8 cellular contexts compared by ENCODE assay signal in the genomic region with DNA sequence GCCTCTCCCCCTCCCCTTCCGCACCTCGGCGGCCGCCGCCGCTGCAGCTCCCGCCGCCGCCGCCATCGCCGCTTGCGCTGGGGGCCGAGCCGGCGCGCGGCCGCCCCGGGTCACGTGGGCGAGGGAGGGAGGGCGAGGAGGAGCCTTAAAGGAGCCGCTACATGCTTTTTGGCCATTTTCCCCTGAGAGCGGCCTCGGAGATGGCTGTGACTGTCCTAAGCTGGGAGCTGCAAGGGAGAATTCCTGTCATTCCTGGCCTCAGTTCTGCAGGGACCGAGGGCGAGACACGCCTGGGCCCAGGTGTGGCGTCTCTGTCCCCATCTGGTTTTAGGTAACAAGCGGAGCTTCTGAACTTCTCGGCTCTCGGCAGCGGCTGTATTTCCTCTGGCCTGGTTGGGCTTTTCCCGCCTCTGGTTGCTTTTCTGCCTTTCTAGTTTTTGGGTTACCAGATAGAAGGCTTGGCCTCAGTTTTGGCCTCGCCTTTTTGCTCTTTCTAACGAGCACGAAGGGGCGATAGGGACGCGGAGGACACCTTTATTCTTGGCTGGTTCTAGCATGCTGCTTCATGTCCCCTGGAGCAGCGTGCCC. TPM values are rescaled to one million over a fixed set of nuclear protein-coding genes. Genes with fewer than 3 reads are reported as not detected.
DNase-seq lines count a peak whose midpoint lies in the region; ATAC-seq and TF ChIP-seq lines count a peak whose summit lies in the region.

A gene (minus strand): TSS at position 87 of the 588 bp plus-strand sequence. CDS start 21 bp downstream, at position 66.

- no peaks in the 10 kb centered on the region for H3K9me3 ChIP-seq in DND-41 (ENCODE audit: insufficient read depth, low read length, severe bottlenecking)
- H3K9me3 ChIP-seq in HCT116 (ENCODE audit: control insufficient read depth in 1 of 2, insufficient read depth in 1 of 2, low read depth in 1 of 2, low read length in 2 of 2), result no peaks in the 10 kb centered on the region
- H3K9me3 ChIP-seq in heart left ventricle, result no peaks in the 10 kb centered on the region

- intact Hi-C loops in HCT116 (cut with micrococcal nuclease), result loop anchor here (5.0 kb wide), 1 partner anchor 230 kb away; a partner anchor contains a TSS
- intact Hi-C loops in heart left ventricle (cut with DNase I), result loop anchor here in 4 of 10 donors (5.0 kb wide), 3 partner anchors 55 to 60 kb away; a partner anchor contains a TSS
- intact Hi-C loops in posterior vena cava (cut with DNase I), result no loop called here

- DNase-seq in DND-41 (peak; percentile 89), HCT116 (ENCODE audit: low read depth, low spot score) (peak; percentile 46), NCI-H1417 treated with DMSO at 0.1 percent for 48 hours (lab: John Stamatoyannopoulos, UW) (peak; percentile 5), T-cell (peak; percentile 69 to 92 (median 82)), heart left ventricle (peak; percentile 83 to 90 (median 88)), posterior vena cava (ENCODE audit: low spot score) (peak; percentile 96), type B pancreatic cell (ENCODE audit: extremely low spot score, unreplicated experiment) (peak; percentile 88)

- peak; percentile 49 for TF ChIP-seq POLR2A in HCT116 (IDR thresholded peaks at IDR 0.05; ENCODE audit: borderline replicate concordance, extremely low read depth, insufficient read depth, insufficient read length)
- TF ChIP-seq POLR2A in heart left ventricle (IDR thresholded peaks at IDR 0.05), result peak in 1 of 2 donors; percentile 67

- peak within 1 kb of the TSS; percentile 95 to 99 (median 96) for H3K4me3 Mint-ChIP-seq in T-cell
- H3K4me3 Mint-ChIP-seq in type B pancreatic cell, result peak within 1 kb of the TSS; percentile 95

- H3K4me1 Mint-ChIP-seq in T-cell (peaks cover 36 to 39% (median 37%) of the 10 kb centered on the region in 3 donors), type B pancreatic cell (ENCODE audit: unreplicated experiment) (peaks cover 12% of the 10 kb centered on the region)

- H2AFZ ChIP-seq in DND-41 (ENCODE audit: low read depth, low read length) (peak within 1 kb of the TSS; percentile 78), HCT116 (ENCODE audit: low read depth, low read length, poor library complexity, severe bottlenecking) (peak within 1 kb of the TSS; percentile 46)

- H3K27ac Mint-ChIP-seq in T-cell, result peak within 1 kb of the TSS; percentile 95 to 97
- peak within 1 kb of the TSS; percentile 92 for H3K27ac Mint-ChIP-seq in type B pancreatic cell

- H3K36me3 Mint-ChIP-seq in T-cell, result peaks cover 10% of the 10 kb centered on the region
- peaks cover 3% of the 10 kb centered on the region for H3K36me3 Mint-ChIP-seq in type B pancreatic cell

- H3K4me1 ChIP-seq in DND-41 (ENCODE audit: insufficient read depth, low read length), result peaks cover 50% of the 10 kb centered on the region
- H3K4me1 ChIP-seq in HCT116 (ENCODE audit: control insufficient read depth in 1 of 2, insufficient read depth in 2 of 2, low read length in 2 of 2), result peaks cover 12 to 29% of the 10 kb centered on the region in 2 experiments
- H3K4me1 ChIP-seq in heart left ventricle, result peaks cover 0 to 39% (median 21%) of the 10 kb centered on the region in 12 donors

- TF ChIP-seq RAD21 in HCT116 (IDR thresholded peaks at IDR 0.05; ENCODE audit: low read depth), result no peak

- TSS peak; percentile 91 for BruUV-seq in HCT116 (replicated peaks; lab: Mats Ljungman, UMichigan)

- H3K79me2 ChIP-seq in DND-41 (ENCODE audit: insufficient read depth, low read length), result peaks cover 63% of the 10 kb centered on the region
- H3K79me2 ChIP-seq in HCT116 (ENCODE audit: insufficient read depth, low read length), result peaks cover 18% of the 10 kb centered on the region; the same call in 1 of the 2 replicates

- peaks cover 48% of the 10 kb centered on the region for H3K36me3 ChIP-seq in DND-41 (ENCODE audit: insufficient read depth, low read length)
- peaks cover 5 to 24% of the 10 kb centered on the region in 2 experiments for H3K36me3 ChIP-seq in HCT116 (ENCODE audit: control insufficient read depth in 1 of 2, insufficient read depth in 2 of 2, low read length in 2 of 2)
- H3K36me3 ChIP-seq in heart left ventricle, result peaks cover 0 to 34% (median 29%) of the 10 kb centered on the region in 9 donors

- RAD21 ChIA-PET in HCT116 (lab: Charles Lee; ENCODE audit: low non-redundant PET in 1 of 2, low total read pairs in 2 of 2, uncharacterized antibody in 2 of 2, unreplicated experiment in 2 of 2), result interaction anchor here in 1 of 2 experiments (1.0 kb wide), 1 partner anchor 55 kb away, joined by 4 read pairs; no protein-coding TSS in a partner anchor

- ATAC-seq in DND-41 (ENCODE audit: insufficient read depth, low read depth) (peak; percentile 63), HCT116 (peak; percentile 50), T-cell (replicated peaks in 1 of 4) (peak; percentile 58 to 68 (median 61)), heart left ventricle (peak; percentile 69 to 83 (median 70))

- WGBS in adipose tissue, 3 donors, result 0% methylated on average over 19 to 42 of the region's 42 CpGs
- 0 to 2% (median 0%) methylated on average over 15 to 42 of the region's 42 CpGs for WGBS in heart left ventricle, 4 donors

- peaks cover 3% of the 10 kb centered on the region; the same call in 1 of the 2 replicates for H4K20me1 ChIP-seq in DND-41 (ENCODE audit: insufficient read depth, low read length)
- no peaks in the 10 kb centered on the region for H4K20me1 ChIP-seq in HCT116 (ENCODE audit: insufficient read depth)

- no peaks in the 10 kb centered on the region for H3K9me2 ChIP-seq in HCT116 (ENCODE audit: insufficient read depth)

- CTCF ChIA-PET in HCT116 (lab: Charles Lee), result interaction anchor here (0.7 to 1.5 kb wide), 7 partner anchors 9 to 128 kb away, joined by 3 to 5 read pairs (median 3); a partner anchor contains a TSS
- CTCF ChIA-PET in T-cell (lab: Charles Lee), result interaction anchor here in 1 of 2 donors (0.5 to 1.9 kb wide), 6 partner anchors 10 to 172 kb away, joined by 3 to 7 read pairs (median 6); a partner anchor contains a TSS

- H3K27me3 ChIP-seq in DND-41 (ENCODE audit: insufficient read depth, low read length, poor library complexity), result no peaks in the 10 kb centered on the region
- H3K27me3 ChIP-seq in HCT116 (ENCODE audit: insufficient read depth, low read length), result no peaks in the 10 kb centered on the region
- H3K27me3 ChIP-seq in heart left ventricle, result no peaks in the 10 kb centered on the region

- H3K4me3 ChIP-seq in DND-41 (ENCODE audit: low read depth in 1 of 2, low read length in 2 of 2) (peak within 1 kb of the TSS; percentile 71 to 78), HCT116 (replicated peaks in 1 of 2; ENCODE audit: low read depth in 1 of 2, low read length in 2 of 2) (peak within 1 kb of the TSS; percentile 82 to 98), heart left ventricle (peak within 1 kb of the TSS; percentile 70 to 99 (median 82))

- H3K9ac ChIP-seq in DND-41 (ENCODE audit: low read depth, low read length) (peak within 1 kb of the TSS; percentile 79), HCT116 (ENCODE audit: low read length) (peak within 1 kb of the TSS; percentile 93)

- H3K27me3 Mint-ChIP-seq in T-cell (no peaks in the 10 kb centered on the region), type B pancreatic cell (no peaks in the 10 kb centered on the region)

- H3K4me2 ChIP-seq in DND-41 (ENCODE audit: insufficient read depth, low read length), result peak within 1 kb of the TSS; percentile 88
- H3K4me2 ChIP-seq in HCT116 (ENCODE audit: low read length), result peak within 1 kb of the TSS; percentile 95

- H3K9me3 Mint-ChIP-seq in T-cell (no peaks in the 10 kb centered on the region), type B pancreatic cell (no peaks in the 10 kb centered on the region)

- H3K27ac ChIP-seq in DND-41 (ENCODE audit: low read length), result peak within 1 kb of the TSS; percentile 85
- H3K27ac ChIP-seq in HCT116 (ENCODE audit: low read depth, low read length), result peak within 1 kb of the TSS; percentile 76
- H3K27ac ChIP-seq in adipose tissue (ENCODE audit: low read depth, low read length), result peak within 1 kb of the TSS; percentile 46
- peak within 1 kb of the TSS; percentile 28 to 89 (median 82) for H3K27ac ChIP-seq in heart left ventricle

- TF ChIP-seq CTCF in DND-41 (IDR thresholded peaks at IDR 0.05; ENCODE audit: borderline replicate concordance, extremely low read depth, low read length, poor library complexity, severe bottlenecking) (peak; percentile 23), HCT116 (IDR thresholded peaks at IDR 0.05 in 2 of 3, conservative IDR thresholded peaks at IDR 0.05 in 1 of 3; ENCODE audit: borderline replicate concordance in 1 of 3, insufficient read depth in 1 of 3, low read depth in 2 of 3, low read length in 2 of 3) (no peak), heart left ventricle (IDR thresholded peaks at IDR 0.05) (peak in 1 of 12 donors; percentile 27), type B pancreatic cell (conservative IDR thresholded peaks at IDR 0.05) (no peak)

- POLR2A ChIA-PET in HCT116 (lab: Charles Lee) (interaction anchor here (1.0 to 1.7 kb wide), 5 partner anchors 34 to 240 kb away, joined by 3 to 7 read pairs (median 3); a partner anchor contains a TSS), T-cell (lab: Charles Lee) (interaction anchor here (0.6 to 1.3 kb wide), 8 partner anchors 9 to 1549 kb away, joined by 3 to 8 read pairs (median 5); a partner anchor contains a TSS)

TF ChIP-seq in HCT116, 20 proteins besides CTCF, POLR2A, EP300 and RAD21 (continues in another document):
- TF ChIP-seq YY1 (IDR thresholded peaks at IDR 0.05; ENCODE audit: extremely low read depth, insufficient replicate concordance, low read depth, low read length), result peak; percentile 87
- TF ChIP-seq, protein P1, sequence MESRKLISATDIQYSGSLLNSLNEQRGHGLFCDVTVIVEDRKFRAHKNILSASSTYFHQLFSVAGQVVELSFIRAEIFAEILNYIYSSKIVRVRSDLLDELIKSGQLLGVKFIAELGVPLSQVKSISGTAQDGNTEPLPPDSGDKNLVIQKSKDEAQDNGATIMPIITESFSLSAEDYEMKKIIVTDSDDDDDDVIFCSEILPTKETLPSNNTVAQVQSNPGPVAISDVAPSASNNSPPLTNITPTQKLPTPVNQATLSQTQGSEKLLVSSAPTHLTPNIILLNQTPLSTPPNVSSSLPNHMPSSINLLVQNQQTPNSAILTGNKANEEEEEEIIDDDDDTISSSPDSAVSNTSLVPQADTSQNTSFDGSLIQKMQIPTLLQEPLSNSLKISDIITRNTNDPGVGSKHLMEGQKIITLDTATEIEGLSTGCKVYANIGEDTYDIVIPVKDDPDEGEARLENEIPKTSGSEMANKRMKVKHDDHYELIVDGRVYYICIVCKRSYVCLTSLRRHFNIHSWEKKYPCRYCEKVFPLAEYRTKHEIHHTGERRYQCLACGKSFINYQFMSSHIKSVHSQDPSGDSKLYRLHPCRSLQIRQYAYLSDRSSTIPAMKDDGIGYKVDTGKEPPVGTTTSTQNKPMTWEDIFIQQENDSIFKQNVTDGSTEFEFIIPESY (IDR thresholded peaks at IDR 0.05; ENCODE audit: extremely low read depth, insufficient replicate concordance, low read length), result no peak
- TF ChIP-seq CBX3 (IDR thresholded peaks at IDR 0.05; ENCODE audit: low read depth), result no peak

RNA-seq across cellular contexts. Expression of the gene that starts here (rescaled TPM):
- 84.0 TPM for total RNA-seq in HCT116 (2021; ENCODE audit: unreplicated experiment)
- 79.2 and 79.9 TPM in 2 replicates for polyA plus RNA-seq in HCT116 (2012)
- total RNA-seq in T-cell, result 10 to 100 TPM; 49.1 to 83.8 (median 78.9) TPM
- 10 to 100 TPM; 20.1 to 35.8 (median 23.0) TPM for polyA plus RNA-seq in adipose tissue
- total RNA-seq in heart left ventricle, result 10 to 100 TPM in 8 of 9 donors, 1 to 10 TPM in 1; 9.0 to 22.1 (median 14.8) TPM
- 10 to 100 TPM; 12.9 to 15.2 TPM for polyA plus RNA-seq in heart left ventricle
- 10 to 100 TPM; 24.0 to 26.8 TPM for total RNA-seq in posterior vena cava
- total RNA-seq in type B pancreatic cell (ENCODE audit: low replicate concordance), result 59.9 and 136 TPM in 2 replicates

Comparison
In these comparisons a context has a peak if more than half of its experiments do, and no peak if none do; other contexts are left out.
1. Peak in every context shown above with its lines: DNase-seq, ATAC-seq, H3K4me3 ChIP-seq and H3K27ac ChIP-seq.
2. DNase-seq: peak in every context shown above with its lines; median percentile 96 in posterior vena cava; 89 in DND-41; 88 in heart left ventricle; 88 in type B pancreatic cell; 82 in T-cell; 46 in HCT116; 5 in NCI-H1417 treated with DMSO at 0.1 percent for 48 hours.